Comparison of ENCODE assay signal across 25 cellular contexts in the genomic region with DNA sequence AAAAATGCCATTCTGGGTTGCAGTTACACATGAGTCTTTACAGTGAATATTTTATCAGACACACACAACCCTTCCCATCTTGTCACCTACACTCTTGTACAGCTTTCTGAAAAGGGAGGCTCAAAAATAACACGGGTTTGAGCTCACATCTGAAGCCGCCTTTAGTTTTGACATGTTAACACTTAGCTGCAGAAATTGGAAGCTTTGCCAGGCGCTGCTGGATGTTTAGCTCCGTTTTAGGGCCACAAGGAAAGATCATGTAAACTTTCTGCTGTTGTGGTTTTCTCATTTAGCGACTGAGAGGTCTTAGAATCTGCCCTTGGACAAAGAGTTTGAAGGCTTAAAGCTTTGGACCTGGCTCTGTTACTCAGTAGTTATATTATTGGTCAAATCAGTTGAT.
DNase-seq lines count a peak whose midpoint lies in the region; ATAC-seq and TF ChIP-seq lines count a peak whose summit lies in the region.
"Had no signal": no experiment of that assay in that cellular context is flagged by ENCODE, and none has a peak within 500 bp of the region (broad histone marks: within the 10 kb centered on the region; RNA-seq: fewer than 3 reads in every experiment).

No MANE protein-coding gene starts in this region.

- peak overlapping the region; percentile 9; the same call in 1 of the 2 replicates for H3K27ac ChIP-seq in DOHH2 (ENCODE audit: low read depth, low read length)
- H3K27ac ChIP-seq in gastroesophageal sphincter: peak overlapping the region; percentile 37 to 75 (median 72)
- no peak overlapping the region for H3K27ac ChIP-seq in lower lobe of right lung
- H3K27ac ChIP-seq: BLaER1, KMS-11, Peyer's patch had no signal

- H3K27me3 Mint-ChIP-seq in activated naive CD4-positive, alpha-beta T cell treated with anti-CD3 and anti-CD28 coated beads, Interleukin-2, amount 50 U/mL, for 24 hours: no peaks in the 10 kb centered on the region
- no peaks in the 10 kb centered on the region for H3K27me3 Mint-ChIP-seq in activated naive CD4-positive, alpha-beta T cell treated with anti-CD3 and anti-CD28 coated beads for 36 hours (ENCODE audit: low read depth)
- no peaks in the 10 kb centered on the region for H3K27me3 Mint-ChIP-seq in activated T-helper 1 cell treated with anti-CD3 and anti-CD28 coated beads, Interleukin-12 subunit alpha, Interleukin-12 subunit beta, Interleukin-2, Interleukin-4 antibody, amounts not matched to agents 30 ng/mL and 10 ng/mL and 1 ng/mL, durations not matched to agents 14 hours and 24 hours and 36 hours (ENCODE audit: insufficient read depth)
- H3K27me3 Mint-ChIP-seq: CD4-positive, alpha-beta memory T cell; IgD-negative memory B cell had no signal

- peaks cover 4% of the 10 kb centered on the region; the same call in 1 of the 2 replicates for H4K20me1 ChIP-seq in DOHH2 (ENCODE audit: control insufficient read depth, insufficient read depth, low read depth, low read length)

- no peak overlapping the region for H3K4me3 Mint-ChIP-seq in activated naive CD4-positive, alpha-beta T cell treated with anti-CD3 and anti-CD28 coated beads, Interleukin-2, amount 50 U/mL, for 24 hours
- H3K4me3 Mint-ChIP-seq in activated naive CD4-positive, alpha-beta T cell treated with anti-CD3 and anti-CD28 coated beads for 36 hours: no peak overlapping the region
- no peak overlapping the region for H3K4me3 Mint-ChIP-seq in activated T-helper 1 cell treated with anti-CD3 and anti-CD28 coated beads, Interleukin-12 subunit alpha, Interleukin-12 subunit beta, Interleukin-2, Interleukin-4 antibody, amounts not matched to agents 30 ng/mL and 10 ng/mL and 1 ng/mL, durations not matched to agents 14 hours and 24 hours and 36 hours
- H3K4me3 Mint-ChIP-seq: CD4-positive, alpha-beta memory T cell; IgD-negative memory B cell had no signal

- intact Hi-C loops in activated naive CD4-positive, alpha-beta T cell treated with anti-CD3 and anti-CD28 coated beads for 36 hours (cut with micrococcal nuclease): no loop called here
- intact Hi-C loops in activated T-helper 1 cell treated with anti-CD3 and anti-CD28 coated beads, Interleukin-12 subunit alpha, Interleukin-12 subunit beta, Interleukin-2, Interleukin-4 antibody, amounts not matched to agents 30 ng/mL and 10 ng/mL and 1 ng/mL, durations not matched to agents 14 hours and 24 hours and 36 hours (cut with micrococcal nuclease): no loop called here
- intact Hi-C loops in lower lobe of right lung (cut with DNase I): no loop called here

- H3F3A ChIP-seq in DOHH2 (ENCODE audit: control insufficient read depth, insufficient read depth): peaks cover 55% of the 10 kb centered on the region

- H3K4me3 ChIP-seq in DOHH2 (ENCODE audit: low read length) (no peak overlapping the region), gastroesophageal sphincter (no peak overlapping the region), lower lobe of right lung (no peak overlapping the region)
- H3K4me3 ChIP-seq: BLaER1, Peyer's patch had no signal

- no peaks in the 10 kb centered on the region for H3K27me3 ChIP-seq in DOHH2 (ENCODE audit: control insufficient read depth, low read length)
- no peaks in the 10 kb centered on the region for H3K27me3 ChIP-seq in gastroesophageal sphincter
- H3K27me3 ChIP-seq in lower lobe of right lung (ENCODE audit: low read depth): no peaks in the 10 kb centered on the region
- H3K27me3 ChIP-seq: BLaER1, Peyer's patch had no signal

- 16% methylated on average over 5 of the region's 5 CpGs for WGBS in gastroesophageal sphincter (ENCODE audit: low coverage in 1 of 2), 2 donors

- H3K79me2 ChIP-seq in DOHH2 (ENCODE audit: control insufficient read depth, low read length): peaks cover 100% of the 10 kb centered on the region

- ATAC-seq in gastroesophageal sphincter: no peak
- ATAC-seq in lower lobe of right lung: no peak
- ATAC-seq: HCT116 had no signal

- no peak for TF ChIP-seq EP300 in gastroesophageal sphincter (IDR thresholded peaks at IDR 0.05)

- H3K36me3 ChIP-seq in DOHH2 (ENCODE audit: control insufficient read depth, low read length): peaks cover 94% of the 10 kb centered on the region
- no peaks in the 10 kb centered on the region for H3K36me3 ChIP-seq in gastroesophageal sphincter
- no peaks in the 10 kb centered on the region for H3K36me3 ChIP-seq in lower lobe of right lung
- H3K36me3 ChIP-seq: Peyer's patch had no signal

- CTCF ChIA-PET in activated naive CD4-positive, alpha-beta T cell treated with anti-CD3 and anti-CD28 coated beads for 36 hours (lab: Charles Lee): no interaction called here

- no peaks in the 10 kb centered on the region for H3K9me2 ChIP-seq in DOHH2 (replicated peaks; ENCODE audit: control insufficient read depth, low read length)

- no peak for TF ChIP-seq POLR2A in gastroesophageal sphincter (IDR thresholded peaks at IDR 0.05)

- DNase-seq in activated naive CD4-positive, alpha-beta T cell treated with anti-CD3 and anti-CD28 coated beads for 36 hours: no peak
- no peak for DNase-seq in activated T-helper 1 cell treated with anti-CD3 and anti-CD28 coated beads, Interleukin-12 subunit alpha, Interleukin-12 subunit beta, Interleukin-2, Interleukin-4 antibody, amounts not matched to agents 30 ng/mL and 10 ng/mL and 1 ng/mL, durations not matched to agents 14 hours and 24 hours and 36 hours (ENCODE audit: low spot score)
- DNase-seq in occipital lobe (lab: John Stamatoyannopoulos, UW) (no peak), lower lobe of right lung (no peak), NCI-H69 (lab: John Stamatoyannopoulos, UW) (no peak)
- DNase-seq: CD4-positive, alpha-beta memory T cell; COR-L47; DMS53; GF-D8; NCI-H1048; NCI-H1417 treated with DMSO at 0.1 percent for 48 hours; NCI-H1694 treated with DMSO at 0.1 percent for 48 hours; NCI-H2081; NCI-H2227 treated with DMSO at 0.1 percent for 48 hours; NCI-H526 treated with DMSO at 0.1 percent for 48 hours; OCI-M1; Peyer's patch; SHP77 treated with DMSO at 0.1 percent for 48 hours had no signal

- H3K9me3 ChIP-seq in DOHH2 (ENCODE audit: control insufficient read depth, insufficient read depth, low read length) (no peaks in the 10 kb centered on the region), gastroesophageal sphincter (no peaks in the 10 kb centered on the region), lower lobe of right lung (no peaks in the 10 kb centered on the region)
- H3K9me3 ChIP-seq: Peyer's patch had no signal

- peaks cover 10% of the 10 kb centered on the region for H3K9me3 Mint-ChIP-seq in activated naive CD4-positive, alpha-beta T cell treated with anti-CD3 and anti-CD28 coated beads, Interleukin-2, amount 50 U/mL, for 24 hours
- H3K9me3 Mint-ChIP-seq in activated naive CD4-positive, alpha-beta T cell treated with anti-CD3 and anti-CD28 coated beads for 36 hours: no peaks in the 10 kb centered on the region
- H3K9me3 Mint-ChIP-seq in activated T-helper 1 cell treated with anti-CD3 and anti-CD28 coated beads, Interleukin-12 subunit alpha, Interleukin-12 subunit beta, Interleukin-2, Interleukin-4 antibody, amounts not matched to agents 30 ng/mL and 10 ng/mL and 1 ng/mL, durations not matched to agents 14 hours and 24 hours and 36 hours: peaks cover 7% of the 10 kb centered on the region
- H3K9me3 Mint-ChIP-seq: IgD-negative memory B cell had no signal

- H3K4me2 ChIP-seq in DOHH2 (ENCODE audit: low read length): no peak overlapping the region
- H3K4me2 ChIP-seq: BLaER1, KMS-11 had no signal

- no peak for TF ChIP-seq CTCF in DOHH2 (IDR thresholded peaks at IDR 0.05; ENCODE audit: low read depth, low read length, poor library complexity, severe bottlenecking)
- TF ChIP-seq CTCF in gastroesophageal sphincter (IDR thresholded peaks at IDR 0.05): no peak
- no peak for TF ChIP-seq CTCF in lower lobe of right lung (IDR thresholded peaks at IDR 0.05)

- H3K4me1 Mint-ChIP-seq in activated naive CD4-positive, alpha-beta T cell treated with anti-CD3 and anti-CD28 coated beads, Interleukin-2, amount 50 U/mL, for 24 hours: peaks cover 78% of the 10 kb centered on the region
- H3K4me1 Mint-ChIP-seq in activated naive CD4-positive, alpha-beta T cell treated with anti-CD3 and anti-CD28 coated beads for 36 hours (ENCODE audit: low read depth): peaks cover 45% of the 10 kb centered on the region
- H3K4me1 Mint-ChIP-seq in activated T-helper 1 cell treated with anti-CD3 and anti-CD28 coated beads, Interleukin-12 subunit alpha, Interleukin-12 subunit beta, Interleukin-2, Interleukin-4 antibody, amounts not matched to agents 30 ng/mL and 10 ng/mL and 1 ng/mL, durations not matched to agents 14 hours and 24 hours and 36 hours (ENCODE audit: low read depth): peaks cover 77% of the 10 kb centered on the region

- H3K27ac Mint-ChIP-seq in activated naive CD4-positive, alpha-beta T cell treated with anti-CD3 and anti-CD28 coated beads, Interleukin-2, amount 50 U/mL, for 24 hours: peak overlapping the region; percentile 8
- H3K27ac Mint-ChIP-seq in activated naive CD4-positive, alpha-beta T cell treated with anti-CD3 and anti-CD28 coated beads for 36 hours: no peak overlapping the region
- peak overlapping the region; percentile 18 for H3K27ac Mint-ChIP-seq in activated T-helper 1 cell treated with anti-CD3 and anti-CD28 coated beads, Interleukin-12 subunit alpha, Interleukin-12 subunit beta, Interleukin-2, Interleukin-4 antibody, amounts not matched to agents 30 ng/mL and 10 ng/mL and 1 ng/mL, durations not matched to agents 14 hours and 24 hours and 36 hours
- H3K27ac Mint-ChIP-seq: IgD-negative memory B cell had no signal

- H3K4me1 ChIP-seq in DOHH2 (ENCODE audit: control insufficient read depth, low read length): peaks cover 100% of the 10 kb centered on the region
- peaks cover 3 to 66% (median 5%) of the 10 kb centered on the region in 3 donors for H3K4me1 ChIP-seq in gastroesophageal sphincter
- H3K4me1 ChIP-seq in lower lobe of right lung: peaks cover 7% of the 10 kb centered on the region

- H3K36me3 Mint-ChIP-seq in activated naive CD4-positive, alpha-beta T cell treated with anti-CD3 and anti-CD28 coated beads, Interleukin-2, amount 50 U/mL, for 24 hours: peaks cover 37% of the 10 kb centered on the region
- H3K36me3 Mint-ChIP-seq in activated naive CD4-positive, alpha-beta T cell treated with anti-CD3 and anti-CD28 coated beads for 36 hours (ENCODE audit: low read depth): peaks cover 31% of the 10 kb centered on the region
- peaks cover 59% of the 10 kb centered on the region for H3K36me3 Mint-ChIP-seq in activated T-helper 1 cell treated with anti-CD3 and anti-CD28 coated beads, Interleukin-12 subunit alpha, Interleukin-12 subunit beta, Interleukin-2, Interleukin-4 antibody, amounts not matched to agents 30 ng/mL and 10 ng/mL and 1 ng/mL, durations not matched to agents 14 hours and 24 hours and 36 hours (ENCODE audit: low read depth)
